In the genomic region with DNA sequence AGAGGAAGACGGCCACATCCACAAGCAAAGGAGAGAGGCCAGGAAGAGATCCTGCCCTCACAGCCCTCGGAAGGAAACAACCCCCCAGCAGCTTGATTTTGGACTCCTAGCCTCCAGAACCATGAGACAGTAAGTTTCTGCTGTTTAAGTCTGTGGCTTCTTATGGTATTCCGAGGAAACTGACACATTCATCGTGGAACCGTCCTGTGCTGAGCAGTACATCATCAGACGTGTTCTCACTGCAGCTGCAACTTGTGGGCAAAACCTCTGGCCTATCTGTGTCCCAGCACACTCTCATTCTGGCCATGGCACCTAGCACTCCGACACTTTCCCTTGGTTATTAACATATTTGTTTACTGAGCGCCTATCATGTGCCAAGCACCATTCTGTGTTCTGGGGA, we compare ENCODE assay signal across 19 cellular contexts.
"Had no signal": no experiment of that assay in that cellular context is flagged by ENCODE, and none has a peak within 500 bp of the region (broad histone marks: within the 10 kb centered on the region; RNA-seq: fewer than 3 reads in every experiment).

No MANE protein-coding gene starts in this region.

- H3K9me3 ChIP-seq: ovary, prostate gland, right atrium auricular region, tibial artery had no signal

- H3K4me1 ChIP-seq: prostate gland had no signal

- H3K27me3 ChIP-seq: ovary, right atrium auricular region, tibial artery had no signal

- ATAC-seq: activated T-cell treated with anti-CD3 and anti-CD28 coated beads, Interleukin-2, amount 50 U/mL, for 72 hours; left lung; naive thymus-derived CD8-positive, alpha-beta T cell had no signal

- DNase-seq: activated CD4-positive, alpha-beta memory T cell treated with anti-CD3 and anti-CD28 coated beads for 36 hours; activated CD4-positive, alpha-beta T cell treated with anti-CD3 and anti-CD28 coated beads for 48 hours; activated effector memory CD4-positive, alpha-beta T cell treated with Interleukin-2 at 50 U/mL for 16 hours; activated naive CD4-positive, alpha-beta T cell treated with anti-CD3 and anti-CD28 coated beads for 36 hours; activated naive CD8-positive, alpha-beta T cell treated with anti-CD3 and anti-CD28 coated beads, Interleukin-2, amount 10 ng/mL, durations not matched to agents 7 days and 5 days; activated T-cell treated with anti-CD3 and anti-CD28 coated beads, Interleukin-2, amount 50 U/mL, for 72 hours; amygdala; cortex of kidney; kidney glomerular epithelial cell; left lung; naive thymus-derived CD8-positive, alpha-beta T cell; ovary; stimulated activated CD4-positive, alpha-beta T cell treated with anti-CD3 and anti-CD28 coated beads, Interleukin-12 subunit alpha, Interleukin-12 subunit beta, amount 100 ng/mL, for 4 hours; tibial artery had no signal

- H3K27ac Mint-ChIP-seq: activated CD4-positive, alpha-beta memory T cell treated with anti-CD3 and anti-CD28 coated beads for 36 hours; activated naive CD4-positive, alpha-beta T cell treated with anti-CD3 and anti-CD28 coated beads for 36 hours; activated naive CD8-positive, alpha-beta T cell treated with anti-CD3 and anti-CD28 coated beads, Interleukin-2, amount 10 ng/mL, durations not matched to agents 7 days and 5 days; activated T-cell treated with anti-CD3 and anti-CD28 coated beads, Interleukin-2, amount 50 U/mL, for 72 hours; naive thymus-derived CD8-positive, alpha-beta T cell; stimulated activated naive CD8-positive, alpha-beta T cell treated with anti-CD3 and anti-CD28 coated beads, Interleukin-15, Interleukin-2, amounts not matched to agents 100 ng/mL and 50 ng/mL, for 24 hours had no signal

- H3K27ac ChIP-seq: epithelial cell of prostate, left lung, ovary, prostate gland had no signal

- H3K4me3 Mint-ChIP-seq: activated CD4-positive, alpha-beta memory T cell treated with anti-CD3 and anti-CD28 coated beads for 36 hours; activated naive CD4-positive, alpha-beta T cell treated with anti-CD3 and anti-CD28 coated beads for 36 hours; activated naive CD8-positive, alpha-beta T cell treated with anti-CD3 and anti-CD28 coated beads, Interleukin-2, amount 10 ng/mL, durations not matched to agents 7 days and 5 days; activated T-cell treated with anti-CD3 and anti-CD28 coated beads, Interleukin-2, amount 50 U/mL, for 72 hours; naive thymus-derived CD8-positive, alpha-beta T cell; stimulated activated naive CD8-positive, alpha-beta T cell treated with anti-CD3 and anti-CD28 coated beads, Interleukin-15, Interleukin-2, amounts not matched to agents 100 ng/mL and 50 ng/mL, for 24 hours had no signal

- H3K4me1 Mint-ChIP-seq: activated naive CD8-positive, alpha-beta T cell treated with anti-CD3 and anti-CD28 coated beads, Interleukin-2, amount 10 ng/mL, durations not matched to agents 7 days and 5 days; naive thymus-derived CD8-positive, alpha-beta T cell had no signal

- H3K4me3 ChIP-seq: left lung, lung, ovary, prostate gland, right atrium auricular region, tibial artery had no signal

- H3K36me3 ChIP-seq: left lung, ovary, prostate gland, right atrium auricular region, tibial artery had no signal

- H3K36me3 Mint-ChIP-seq: activated naive CD8-positive, alpha-beta T cell treated with anti-CD3 and anti-CD28 coated beads, Interleukin-2, amount 10 ng/mL, durations not matched to agents 7 days and 5 days had no signal
